Comparison of ENCODE assay signal across 1 cellular context in the genomic region with DNA sequence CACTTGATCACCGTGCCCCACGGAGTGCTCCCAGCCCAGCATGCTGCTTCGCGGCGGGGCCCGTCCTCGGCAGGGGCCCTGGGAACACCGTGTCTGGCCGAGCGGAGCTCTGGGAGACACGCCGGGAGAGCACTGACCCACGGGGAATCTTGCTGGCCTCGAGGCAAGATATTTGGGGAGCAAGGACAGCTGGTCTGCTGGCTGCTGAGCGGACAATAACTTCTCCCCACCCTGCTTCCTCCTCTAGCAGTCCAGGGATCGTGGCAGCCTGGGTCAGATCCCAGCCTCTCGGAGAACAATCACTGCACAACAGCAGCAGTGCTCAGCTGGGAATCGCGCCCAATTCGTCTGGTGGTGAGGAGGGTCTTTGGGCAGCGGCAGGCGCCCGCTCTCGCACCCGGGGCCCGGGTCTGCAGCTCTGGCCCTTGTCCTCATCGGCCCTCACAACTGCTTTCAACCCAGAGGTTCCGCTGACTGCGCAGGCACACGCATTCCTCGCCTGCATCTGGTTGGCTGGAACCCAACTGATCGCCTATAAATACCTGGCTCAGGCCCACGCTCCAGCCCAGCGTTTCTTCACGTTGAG.
TF ChIP-seq lines count a peak whose summit lies in the region.

No MANE protein-coding gene starts in this region.

TF ChIP-seq in K562, 482 proteins besides CTCF, POLR2A, EP300 and RAD21:
- TF ChIP-seq PHTF2 (CRISPR knock-in tag; IDR thresholded peaks at IDR 0.05) (no peak), HNRNPLL (IDR thresholded peaks at IDR 0.05; ENCODE audit: low read depth, low read length, poor library complexity, severe bottlenecking) (peak; percentile 55), ZSCAN32 (CRISPR knock-in tag; IDR thresholded peaks at IDR 0.05) (no peak), DMBX1 (CRISPR knock-in tag; IDR thresholded peaks at IDR 0.05; ENCODE audit: borderline replicate concordance) (no peak)
